ENCODE assay signal across 8 cellular contexts in the genomic region with DNA sequence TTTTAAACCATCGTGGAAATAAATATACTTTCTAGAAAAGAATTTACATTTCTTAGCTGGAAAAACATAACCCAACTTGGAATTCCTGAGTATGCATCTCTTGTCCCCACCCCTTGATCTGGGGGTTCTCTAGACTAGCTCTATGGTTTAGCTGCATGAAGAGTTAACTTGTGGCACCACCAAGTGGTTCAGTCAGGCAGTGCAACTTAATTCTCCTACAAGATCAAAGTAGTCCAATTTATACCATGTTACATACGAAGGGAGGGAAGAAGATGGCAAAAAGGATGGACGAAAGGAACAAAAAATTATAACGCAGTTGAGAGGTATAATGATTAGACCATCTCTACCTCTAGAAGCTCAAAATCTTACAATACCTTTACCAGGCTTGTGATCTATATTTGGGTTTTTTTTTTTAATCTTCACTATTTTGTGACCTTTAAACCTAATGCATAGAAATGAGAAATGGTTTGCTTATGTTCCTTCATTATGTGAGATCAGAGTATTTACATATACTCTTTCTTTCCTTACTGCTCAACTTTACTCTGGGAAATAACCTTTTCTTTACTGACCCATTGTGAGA. TPM values are rescaled to one million over a fixed set of nuclear protein-coding genes. Genes with fewer than 3 reads are reported as not detected.
DNase-seq lines count a peak whose midpoint lies in the region; ATAC-seq and TF ChIP-seq lines count a peak whose summit lies in the region.

No MANE protein-coding gene starts in this region.

- H3K36me3 ChIP-seq in MG63, result peaks cover 15% of the 10 kb centered on the region
- H3K36me3 ChIP-seq in spleen, result peaks cover 0 to 59% (median 15%) of the 10 kb centered on the region in 6 donors

- WGBS in spleen, 5 donors, result 29 to 38% (median 32%) methylated on average over 4 of the region's 4 CpGs

- no peak for TF ChIP-seq POLR2A in spleen (IDR thresholded peaks at IDR 0.05)

- H3K9me3 ChIP-seq in MG63, result no peaks in the 10 kb centered on the region
- H3K9me3 ChIP-seq in spleen, result no peaks in the 10 kb centered on the region

- ATAC-seq in GM21786 (IDR thresholded peaks at IDR 0.05; ENCODE audit: unreplicated experiment), result peak; percentile 80

- TF ChIP-seq CTCF in spleen (IDR thresholded peaks at IDR 0.05 in 8 of 11, conservative IDR thresholded peaks at IDR 0.05 in 3 of 11), result peak; percentile 45 to 77 (median 69)

- H3K4me1 ChIP-seq in spleen, result no peaks in the 10 kb centered on the region

- H3K4me3 ChIP-seq in MG63, result no peak overlapping the region
- no peak overlapping the region for H3K4me3 ChIP-seq in spleen

- intact Hi-C loops in spleen (cut with DNase I; ENCODE audit: low total_unique reads), result loop anchor here (10.0 kb wide), 1 partner anchor 287 kb away; no protein-coding TSS in a partner anchor

- H3K27me3 ChIP-seq in MG63, result no peaks in the 10 kb centered on the region
- H3K27me3 ChIP-seq in spleen (replicated peaks in 1 of 7), result no peaks in the 10 kb centered on the region

- no peak overlapping the region for H3K27ac ChIP-seq in spleen

- peak; percentile 25 for DNase-seq in GDM1 (lab: John Stamatoyannopoulos, UW)
- DNase-seq in MG63, result peak; percentile 32
- peak in 4 of 5 donors; percentile 8 to 48 (median 24) for DNase-seq in T-helper 1 cell
- DNase-seq in anterior cingulate cortex (lab: John Stamatoyannopoulos, UW), result peak in 33 of 58 donors; percentile 3 to 69 (median 26)
- DNase-seq in iPS DF 19.7 (ENCODE audit: low read depth, low spot score), result peak; percentile 45
- no peak for DNase-seq in spleen
- no peak for DNase-seq in cortex of kidney (lab: John Stamatoyannopoulos, UW)

RNA-seq across cellular contexts. Expression of gene ALKBH3, which starts 28.5 kb away (rescaled TPM):
- total RNA-seq in MG63 (2014; rRNA removed; shearing (Covaris generic); ENCODE audit: low replicate concordance), result 59.3 and 129 TPM in 2 replicates
- 10 to 100 TPM; 21.6 to 42.2 (median 31.7) TPM for total RNA-seq in spleen
- 10 to 100 TPM; 28.2 to 36.6 (median 33.5) TPM for polyA plus RNA-seq in spleen

Comparison
In these comparisons a context has a peak if more than half of its experiments do, and no peak if none do; other contexts are left out.
1. DNase-seq: peak in GDM1 (single experiment), MG63 (single experiment), T-helper 1 cell (4 of 5), anterior cingulate cortex (33 of 58) and iPS DF 19.7 (single experiment); none in spleen (single experiment) and cortex of kidney (single experiment).